8 cellular contexts compared by ENCODE assay signal in genomic region chr20:50111829-50112495, GRCh38. TPM values are rescaled to one million over a fixed set of nuclear protein-coding genes. Genes with fewer than 3 reads are reported as not detected.
DNase-seq lines count a peak whose midpoint lies in the region; ATAC-seq and TF ChIP-seq lines count a peak whose summit lies in the region.

No MANE protein-coding gene starts in this region.

- peaks cover 93% of the 10 kb centered on the region for H3K4me1 ChIP-seq in left ventricle myocardium inferior
- H3K4me1 ChIP-seq in breast epithelium: peaks cover 20 to 44% of the 10 kb centered on the region in 2 donors
- H3K4me1 ChIP-seq in mononuclear cell (ENCODE audit: insufficient read depth, low read length): peaks cover 78% of the 10 kb centered on the region
- peaks cover 5 to 8% of the 10 kb centered on the region in 2 donors for H3K4me1 ChIP-seq in uterus

- H3K27me3 ChIP-seq in left ventricle myocardium inferior (ENCODE audit: low read depth) (no peaks in the 10 kb centered on the region), breast epithelium (no peaks in the 10 kb centered on the region), mononuclear cell (ENCODE audit: insufficient read depth, low read length) (no peaks in the 10 kb centered on the region), uterus (no peaks in the 10 kb centered on the region)

- ATAC-seq in Right ventricle myocardium inferior: no peak

- H3K36me3 ChIP-seq in left ventricle myocardium inferior (no peaks in the 10 kb centered on the region), breast epithelium (no peaks in the 10 kb centered on the region), uterus (no peaks in the 10 kb centered on the region)

- no peak for TF ChIP-seq CTCF in left ventricle myocardium inferior (IDR thresholded peaks at IDR 0.05; ENCODE audit: borderline replicate concordance)
- TF ChIP-seq CTCF in breast epithelium (IDR thresholded peaks at IDR 0.05): no peak
- no peak for TF ChIP-seq CTCF in uterus (IDR thresholded peaks at IDR 0.05)

- TF ChIP-seq POLR2A in breast epithelium (IDR thresholded peaks at IDR 0.05): no peak
- no peak for TF ChIP-seq POLR2A in uterus (IDR thresholded peaks at IDR 0.05)

- H3K9me3 ChIP-seq in left ventricle myocardium inferior (replicated peaks): no peaks in the 10 kb centered on the region
- no peaks in the 10 kb centered on the region for H3K9me3 ChIP-seq in breast epithelium
- H3K9me3 ChIP-seq in mononuclear cell (ENCODE audit: low read depth, low read length): no peaks in the 10 kb centered on the region
- no peaks in the 10 kb centered on the region for H3K9me3 ChIP-seq in uterus

- DNase-seq in left ventricle myocardium inferior (no peak), Right ventricle myocardium inferior (ENCODE audit: missing footprints) (no peak), breast epithelium (ENCODE audit: low spot score in 2 of 2) (no peak), uterus (no peak), retina (no peak), occipital lobe (lab: John Stamatoyannopoulos, UW) (no peak), kidney glomerular epithelial cell (lab: John Stamatoyannopoulos, UW) (no peak)

- intact Hi-C loops in left ventricle myocardium inferior (cut with micrococcal nuclease): no loop called here
- intact Hi-C loops in Right ventricle myocardium inferior (cut with DNase I): loop anchor here (10.0 kb wide), 1 partner anchor 623 kb away; the partner anchor contains the start of gene PARD6B
- intact Hi-C loops in breast epithelium (cut with DNase I; ENCODE audit: low total_unique reads): no loop called here
- intact Hi-C loops in uterus (cut with DNase I; ENCODE audit: low total_unique reads): no loop called here

- H3K27ac ChIP-seq in left ventricle myocardium inferior (replicated peaks) (peak overlapping the region; percentile 99), breast epithelium (peak overlapping the region; percentile 99), uterus (peak overlapping the region; percentile 90 to 98)

- H3K4me3 ChIP-seq in left ventricle myocardium inferior (peak overlapping the region; percentile 99), breast epithelium (peak overlapping the region; percentile 99 to 100 (median 100)), mononuclear cell (ENCODE audit: low read length) (peak overlapping the region; percentile 80), uterus (peak overlapping the region; percentile 82 to 86)

RNA-seq across cellular contexts. Expression of gene UBE2V1, which starts 1.0 kb away (rescaled TPM):
- total RNA-seq in left ventricle myocardium inferior (77.1 TPM), Right ventricle myocardium inferior (74.3 TPM), breast epithelium (10 to 100 TPM; 63.8 to 81.6 (median 79.9) TPM), mononuclear cell (114 TPM), uterus (100 to 1,000 TPM in 1 of 4 donors, 10 to 100 TPM in 3; 45.6 to 124 (median 62.9) TPM), occipital lobe (30.1 TPM)

RNA-seq across cellular contexts. Expression of gene PEDS1, which starts 41.6 kb away (rescaled TPM):
- total RNA-seq in left ventricle myocardium inferior (17.3 TPM), Right ventricle myocardium inferior (31.2 TPM), breast epithelium (10 to 100 TPM; 12.9 to 29.4 (median 18.0) TPM), mononuclear cell (28.3 TPM), uterus (10 to 100 TPM in 1 of 4 donors, 1 to 10 TPM in 3; 1.5 to 19.8 (median 6.1) TPM), occipital lobe (10.0 TPM)
